ENCODE assay signal across 20 cellular contexts in genomic region chr6:159853735-159854134, GRCh38. TPM values are rescaled to one million over a fixed set of nuclear protein-coding genes. Genes with fewer than 3 reads are reported as not detected.
DNase-seq lines count a peak whose midpoint lies in the region; ATAC-seq and TF ChIP-seq lines count a peak whose summit lies in the region.
"Had no signal": no experiment of that assay in that cellular context is flagged by ENCODE, and none has a peak within 500 bp of the region (broad histone marks: within the 10 kb centered on the region; RNA-seq: fewer than 3 reads in every experiment).

No MANE protein-coding gene starts in this region.

- no peaks in the 10 kb centered on the region for H3K9me3 ChIP-seq in aorta (ENCODE audit: control insufficient read depth, low read length)
- H3K9me3 ChIP-seq: A549 had no signal

- no peak for DNase-seq in Right ventricle myocardium inferior (ENCODE audit: missing footprints)
- no peak for DNase-seq in cardiac septum (ENCODE audit: low spot score)
- no peak for DNase-seq in coronary artery (ENCODE audit: low spot score)
- DNase-seq in sciatic nerve (ENCODE audit: low spot score) = no peak
- no peak for DNase-seq in aorta
- no peak for DNase-seq in omental fat pad (ENCODE audit: low spot score)
- DNase-seq: CD4-positive, alpha-beta memory T cell; DMS153; DMS79; GDM1; HCEC 1CT had no signal

- ATAC-seq in Right ventricle myocardium inferior (peak; percentile 80), sciatic nerve (peak; percentile 81), aorta (ENCODE audit: low FRiP score) (peak; percentile 87), omental fat pad (ENCODE audit: low FRiP score) (no peak), HG03565 (IDR thresholded peaks at IDR 0.05; ENCODE audit: unreplicated experiment) (no peak)
- ATAC-seq: A549, GM23338, HepG2 had no signal

- peak overlapping the region; percentile 51 to 66 for H3K27ac ChIP-seq in coronary artery
- H3K27ac ChIP-seq in aorta (ENCODE audit: low read depth in 1 of 2, low read length in 2 of 2) = no peak overlapping the region
- H3K27ac ChIP-seq: 22Rv1, A549, BLaER1 had no signal

- no peaks in the 10 kb centered on the region for H3K27me3 ChIP-seq in aorta (ENCODE audit: control insufficient read depth in 1 of 2, insufficient read depth in 2 of 2, low read length in 1 of 2)
- H3K27me3 ChIP-seq: BLaER1 had no signal

- intact Hi-C loops in Right ventricle myocardium inferior (cut with DNase I) (no loop called here), cardiac septum (cut with DNase I) (no loop called here), sciatic nerve (cut with DNase I) (no loop called here), aorta (cut with DNase I) (loop anchor here in 1 of 2 donors (10.0 kb wide), 1 partner anchor 191 kb away; no protein-coding TSS in a partner anchor)

- TF ChIP-seq CTCF in coronary artery (IDR thresholded peaks at IDR 0.05) = no peak
- TF ChIP-seq CTCF in omental fat pad (IDR thresholded peaks at IDR 0.05) = no peak

- H3K4me3 ChIP-seq in coronary artery (no peak overlapping the region), aorta (ENCODE audit: low read length in 2 of 2) (no peak overlapping the region)
- H3K4me3 ChIP-seq: A549, BLaER1, GM23338 had no signal

- H3K4me1 ChIP-seq in aorta (ENCODE audit: control insufficient read depth in 1 of 2, insufficient read depth in 2 of 2, low read length in 2 of 2) = peaks cover 0 to 6% of the 10 kb centered on the region in 2 donors
- H3K4me1 ChIP-seq: A549 had no signal

- H3K36me3 ChIP-seq in aorta (ENCODE audit: control insufficient read depth in 1 of 2, insufficient read depth in 2 of 2, low read length in 1 of 2) = no peaks in the 10 kb centered on the region

RNA-seq across cellular contexts. Expression of gene MAS1, which starts 37.1 kb away (rescaled TPM):
- not detected for total RNA-seq in Right ventricle myocardium inferior
- total RNA-seq in cardiac septum = 0.03 TPM
- not detected for total RNA-seq in sciatic nerve
- total RNA-seq in aorta = under 1 TPM in 1 of 2 donors, not detected in 1; 0.12 TPM
- polyA plus RNA-seq in aorta = not detected
- under 1 TPM in 1 of 4 donors, not detected in 3; under 0.01 TPM for total RNA-seq in omental fat pad
- total RNA-seq: CD4-positive, alpha-beta memory T cell; Daoy; HepG2 had no signal
- polyA plus RNA-seq: A549; AG04450; CD14-positive monocyte; CD4-positive, alpha-beta memory T cell; GM23338; HepG2 had no signal

RNA-seq across cellular contexts. Expression of gene PNLDC1, which starts 53.7 kb away (rescaled TPM):
- total RNA-seq in Right ventricle myocardium inferior (0.32 TPM), cardiac septum (not detected), sciatic nerve (not detected), aorta (under 1 TPM in 1 of 2 donors, not detected in 1; 0.26 TPM), omental fat pad (under 1 TPM in 1 of 4 donors, not detected in 3; 0.37 TPM)
- polyA plus RNA-seq in aorta = under 1 TPM; 0.38 to 0.46 TPM
- total RNA-seq: GM23338, HepG2 had no signal
- polyA plus RNA-seq: CD14-positive monocyte, GM23338, HepG2 had no signal

Comparison
In these comparisons a context has a peak if more than half of its experiments do, and no peak if none do; other contexts are left out.
1. ATAC-seq: peak in Right ventricle myocardium inferior (single experiment), sciatic nerve (single experiment) and aorta (single experiment); none in omental fat pad (single experiment) and HG03565 (single experiment).
2. H3K27ac ChIP-seq: peak in coronary artery (2 of 2); none in aorta (0 of 2).